10 cellular contexts compared by ENCODE assay signal in genomic region chr6:32685603-32686002, GRCh38. TPM values are rescaled to one million over a fixed set of nuclear protein-coding genes. Genes with fewer than 3 reads are reported as not detected.
DNase-seq lines count a peak whose midpoint lies in the region; ATAC-seq and TF ChIP-seq lines count a peak whose summit lies in the region.
"Had no signal": no experiment of that assay in that cellular context is flagged by ENCODE, and none has a peak within 500 bp of the region (broad histone marks: within the 10 kb centered on the region; RNA-seq: fewer than 3 reads in every experiment).

No MANE protein-coding gene starts in this region.

- no peak overlapping the region for H3K4ac ChIP-seq in mesendoderm (ENCODE audit: low read depth, low read length)

- H2BK15ac ChIP-seq in mesendoderm (replicated peaks; ENCODE audit: low read depth): no peak overlapping the region

- H3K36me3 Mint-ChIP-seq in activated T-helper 17 cell treated with anti-CD3 and anti-CD28 coated beads, Interleukin-2, amount 50 U/mL, for 72 hours (ENCODE audit: low read depth): no peaks in the 10 kb centered on the region

- H2BK5ac ChIP-seq in mesendoderm (ENCODE audit: low read length): no peak overlapping the region

- no peak for TF ChIP-seq CTCF in suprapubic skin (IDR thresholded peaks at IDR 0.05)

- no peaks in the 10 kb centered on the region for H3K79me2 ChIP-seq in mesendoderm (ENCODE audit: control insufficient read depth, insufficient read depth, low read length)
- H3K79me2 ChIP-seq: parathyroid adenoma had no signal

- H3K36me3 ChIP-seq in suprapubic skin (no peaks in the 10 kb centered on the region), mesendoderm (ENCODE audit: control insufficient read depth, insufficient read depth, low read length) (no peaks in the 10 kb centered on the region)

- no peak overlapping the region for H3K23ac ChIP-seq in mesendoderm (ENCODE audit: low read length)

- no peak for TF ChIP-seq POLR2A in suprapubic skin (IDR thresholded peaks at IDR 0.05)

- H3K27me3 Mint-ChIP-seq in activated T-helper 17 cell treated with anti-CD3 and anti-CD28 coated beads, Interleukin-2, amount 50 U/mL, for 72 hours: no peaks in the 10 kb centered on the region

- peak; percentile 30 to 38 for DNase-seq in AML-193 (lab: John Stamatoyannopoulos, UW)
- no peak for DNase-seq in GF-D8 (lab: John Stamatoyannopoulos, UW)
- DNase-seq in DMS153 (lab: John Stamatoyannopoulos, UW): no peak
- DNase-seq in suprapubic skin (ENCODE audit: low spot score in 2 of 2): no peak
- no peak for DNase-seq in mesendoderm

- H3K56ac ChIP-seq in mesendoderm (ENCODE audit: low read length): no peak overlapping the region

- peaks cover 9% of the 10 kb centered on the region for H3K4me1 Mint-ChIP-seq in activated T-helper 17 cell treated with anti-CD3 and anti-CD28 coated beads, Interleukin-2, amount 50 U/mL, for 72 hours

- no peak overlapping the region for H4K5ac ChIP-seq in mesendoderm (ENCODE audit: low read length)

- peak overlapping the region; percentile 72 for H3K27ac Mint-ChIP-seq in activated T-helper 17 cell treated with anti-CD3 and anti-CD28 coated beads, Interleukin-2, amount 50 U/mL, for 72 hours

- no peak overlapping the region for H3K4me2 ChIP-seq in mesendoderm (ENCODE audit: low read length)

- no peak overlapping the region for H2BK120ac ChIP-seq in mesendoderm (ENCODE audit: low read depth, low read length)

- peak overlapping the region; percentile 41 for H3K4me3 Mint-ChIP-seq in activated T-helper 17 cell treated with anti-CD3 and anti-CD28 coated beads, Interleukin-2, amount 50 U/mL, for 72 hours

- no peak overlapping the region for H3K9ac ChIP-seq in mesendoderm (ENCODE audit: low read length)
- H3K9ac ChIP-seq: parathyroid adenoma had no signal

- no peaks in the 10 kb centered on the region for H3K9me3 ChIP-seq in suprapubic skin

- no peaks in the 10 kb centered on the region for H3K4me1 ChIP-seq in suprapubic skin
- H3K4me1 ChIP-seq in mesendoderm (ENCODE audit: control insufficient read depth, low read depth, low read length): no peaks in the 10 kb centered on the region
- H3K4me1 ChIP-seq: parathyroid adenoma had no signal

- H3K27me3 ChIP-seq in suprapubic skin (peaks cover 6% of the 10 kb centered on the region), mesendoderm (ENCODE audit: insufficient read depth, low read length, poor library complexity) (no peaks in the 10 kb centered on the region)

- no peak overlapping the region for H3K4me3 ChIP-seq in suprapubic skin
- H3K4me3 ChIP-seq in mesendoderm (ENCODE audit: low read length): no peak overlapping the region

- no peaks in the 10 kb centered on the region for H3K79me1 ChIP-seq in mesendoderm (ENCODE audit: low read length)

- no peak overlapping the region for H2AK5ac ChIP-seq in mesendoderm (ENCODE audit: low read length)

- no peak overlapping the region for H3K18ac ChIP-seq in mesendoderm (ENCODE audit: low read length)

- peak; percentile 89 for ATAC-seq in GM19035 (IDR thresholded peaks at IDR 0.05; ENCODE audit: unreplicated experiment)
- ATAC-seq in HG03139 (IDR thresholded peaks at IDR 0.05; ENCODE audit: unreplicated experiment): peak; percentile 64
- ATAC-seq in activated T-helper 17 cell treated with anti-CD3 and anti-CD28 coated beads, Interleukin-2, amount 50 U/mL, for 72 hours (replicated peaks): peak; percentile 95

- no peaks in the 10 kb centered on the region for H3K9me3 Mint-ChIP-seq in activated T-helper 17 cell treated with anti-CD3 and anti-CD28 coated beads, Interleukin-2, amount 50 U/mL, for 72 hours

- WGBS in suprapubic skin: 6% methylated on average over 1 of the region's 1 CpG
- no CpG with 5 or more reads among the region's 1 CpG for WGBS in mesendoderm (ENCODE audit: extremely low coverage, insufficient coverage, low lambda C conversion rate)

- H3K27ac ChIP-seq in suprapubic skin: no peak overlapping the region
- no peak overlapping the region for H3K27ac ChIP-seq in mesendoderm (ENCODE audit: low read depth, low read length)
- H3K27ac ChIP-seq: parathyroid adenoma had no signal

- H4K8ac ChIP-seq in mesendoderm (ENCODE audit: low read depth, low read length): no peak overlapping the region

- TF ChIP-seq EP300 in suprapubic skin (IDR thresholded peaks at IDR 0.05): no peak

RNA-seq across cellular contexts. Expression of gene HLA-DQB1, which starts 19.1 kb away (rescaled TPM):
- 10 to 100 TPM in 1 of 2 donors, 1 to 10 TPM in 1; 3.4 to 25.5 TPM for total RNA-seq in activated T-helper 17 cell treated with anti-CD3 and anti-CD28 coated beads, Interleukin-2, amount 50 U/mL, for 72 hours
- 1 to 10 TPM; 1.6 to 9.4 (median 3.7) TPM for total RNA-seq in suprapubic skin
- 0.66 TPM for polyA plus RNA-seq in mesendoderm (2013, experiment 1 of 2)
- polyA plus RNA-seq in mesendoderm (2013, experiment 2 of 2): 0.63 TPM

RNA-seq across cellular contexts. Expression of gene HLA-DQA1, which starts 48.4 kb away (rescaled TPM):
- 10 to 100 TPM in 1 of 2 donors, 1 to 10 TPM in 1; 1.1 to 11.6 TPM for total RNA-seq in activated T-helper 17 cell treated with anti-CD3 and anti-CD28 coated beads, Interleukin-2, amount 50 U/mL, for 72 hours
- 10 to 100 TPM in 3 of 4 donors, 1 to 10 TPM in 1; 8.6 to 21.3 (median 11.5) TPM for total RNA-seq in suprapubic skin
- 0.07 TPM for polyA plus RNA-seq in mesendoderm (2013, experiment 1 of 2)
- not detected for polyA plus RNA-seq in mesendoderm (2013, experiment 2 of 2)

RNA-seq across cellular contexts. Expression of gene HLA-DQA2, which starts 55.6 kb away (rescaled TPM):
- under 1 TPM; 0.17 to 0.77 TPM for total RNA-seq in activated T-helper 17 cell treated with anti-CD3 and anti-CD28 coated beads, Interleukin-2, amount 50 U/mL, for 72 hours
- 10 to 100 TPM in 1 of 4 donors, 1 to 10 TPM in 3; 2.8 to 12.5 (median 5.5) TPM for total RNA-seq in suprapubic skin
- polyA plus RNA-seq in mesendoderm (2013, experiment 1 of 2): not detected
- 0.03 TPM for polyA plus RNA-seq in mesendoderm (2013, experiment 2 of 2)
- polyA plus RNA-seq: adipose tissue had no signal

Comparison
In these comparisons a context has a peak if more than half of its experiments do, and no peak if none do; other contexts are left out.
1. DNase-seq: peak in AML-193 (2 of 2); none in GF-D8 (single experiment), DMS153 (single experiment), suprapubic skin (0 of 2) and mesendoderm (single experiment).
2. Peak in every context shown above with its lines, with median percentiles within 50 percentile points of each other: ATAC-seq.